Comparison of ENCODE assay signal across 26 cellular contexts in the genomic region with DNA sequence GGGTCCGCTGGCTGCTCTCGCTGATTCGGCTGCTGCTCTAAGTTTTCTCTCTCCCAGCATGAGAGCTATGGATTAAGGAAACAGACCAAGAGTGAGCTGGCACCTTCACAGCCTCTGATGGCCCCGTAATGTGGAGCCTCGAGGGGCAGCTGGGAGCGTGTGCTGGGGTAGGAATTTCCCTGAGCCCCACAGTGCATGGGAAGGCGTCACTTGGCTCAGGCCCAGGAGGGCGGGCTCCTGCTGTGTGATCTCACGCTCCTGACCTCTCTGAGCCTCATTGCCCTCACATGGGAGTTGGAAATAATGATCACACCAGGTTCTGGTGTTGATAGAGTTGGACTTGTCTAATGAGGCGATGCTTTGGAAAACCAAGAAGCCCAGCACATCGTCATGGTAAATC.
"Had no signal": no experiment of that assay in that cellular context is flagged by ENCODE, and none has a peak within 500 bp of the region (broad histone marks: within the 10 kb centered on the region; RNA-seq: fewer than 3 reads in every experiment).

No MANE protein-coding gene starts in this region.

- DNase-seq: activated CD4-positive, alpha-beta T cell treated with anti-CD3 and anti-CD28 coated beads for 1 hour; activated CD4-positive, alpha-beta T cell treated with anti-CD3 and anti-CD28 coated beads, Interleukin-2, amount 50 U/mL, for 4 hours; activated gamma-delta T cell treated with Interleukin-2 at 50 U/mL for 16 hours; activated T-cell treated with anti-CD3 and anti-CD28 coated beads, Interleukin-2, amount 50 U/mL, for 72 hours; amniotic stem cell; effector memory CD4-positive, alpha-beta T cell; foreskin melanocyte; glutamatergic neuron; immature natural killer cell; kidney glomerular epithelial cell; left ventricle myocardium inferior; right cardiac atrium; stimulated activated CD4-positive, alpha-beta T cell treated with anti-CD3 and anti-CD28 coated beads, Interleukin-12 subunit alpha, Interleukin-12 subunit beta, amount 100 ng/mL, for 4 hours; stimulated activated CD4-positive, alpha-beta T cell treated with anti-CD3 and anti-CD28 coated beads, Interleukin-4, amount 100 ng/mL, for 4 hours; transverse colon had no signal

- H3K27ac Mint-ChIP-seq: immature natural killer cell, memory B cell had no signal

- H3K4me3 ChIP-seq: breast epithelium, hepatocyte, left ventricle myocardium inferior, transverse colon had no signal

- ATAC-seq: natural killer cell treated with Interleukin-12 subunit alpha and Interleukin-12 subunit beta and Interleukin-15 and Interleukin-18, amount 100 ng/mL, for 72 hours; right cardiac atrium had no signal

- H2AFZ ChIP-seq: hepatocyte, parathyroid adenoma had no signal

- H3K4me1 ChIP-seq: breast epithelium, left ventricle myocardium inferior, transverse colon had no signal

- FAIRE-seq: colon, endothelial cell of umbilical vein, urothelium cell line had no signal

- H3K36me3 Mint-ChIP-seq: memory B cell had no signal

- H3K27me3 ChIP-seq: breast epithelium, transverse colon had no signal

- H3K27ac ChIP-seq: breast epithelium, hepatocyte, left ventricle myocardium inferior, parathyroid adenoma, transverse colon, WERI-Rb-1 had no signal

- H3K79me2 ChIP-seq: hepatocyte had no signal

- H3K9me3 Mint-ChIP-seq: central memory CD8-positive, alpha-beta T cell; natural killer cell treated with Interleukin-12 subunit alpha and Interleukin-12 subunit beta and Interleukin-15 and Interleukin-18, amount 100 ng/mL, for 72 hours; T-helper 2 cell treated with Interferon-gamma antibody and Interleukin-4, amounts not matched to agents 5 μg/mL and 100 μg/mL, for 36 hours had no signal

- H3K4me3 Mint-ChIP-seq: central memory CD8-positive, alpha-beta T cell; immature natural killer cell; memory B cell; natural killer cell treated with Interleukin-12 subunit alpha and Interleukin-12 subunit beta and Interleukin-15 and Interleukin-18, amount 100 ng/mL, for 72 hours; T-helper 2 cell treated with Interferon-gamma antibody and Interleukin-4, amounts not matched to agents 5 μg/mL and 100 μg/mL, for 36 hours had no signal

- H3K4me2 ChIP-seq: hepatocyte had no signal

- H3K4me1 Mint-ChIP-seq: memory B cell had no signal

- H3K9ac ChIP-seq: parathyroid adenoma had no signal

- H3K27me3 Mint-ChIP-seq: central memory CD8-positive, alpha-beta T cell had no signal

- H3K9me3 ChIP-seq: breast epithelium, left ventricle myocardium inferior, transverse colon had no signal

- H3K36me3 ChIP-seq: breast epithelium, left ventricle myocardium inferior, transverse colon, WERI-Rb-1 had no signal
